Comparison of ENCODE assay signal across 14 cellular contexts in genomic region chr20:41180599-41181333, GRCh38. TPM values are rescaled to one million over a fixed set of nuclear protein-coding genes. Genes with fewer than 3 reads are reported as not detected.
DNase-seq lines count a peak whose midpoint lies in the region; ATAC-seq, FAIRE-seq and TF ChIP-seq lines count a peak whose summit lies in the region.
"Had no signal": no experiment of that assay in that cellular context is flagged by ENCODE, and none has a peak within 500 bp of the region (broad histone marks: within the 10 kb centered on the region; RNA-seq: fewer than 3 reads in every experiment).

No MANE protein-coding gene starts in this region.

- H3K9me3 ChIP-seq in mammary epithelial cell (replicated peaks; ENCODE audit: insufficient read depth, low read length) (no peaks in the 10 kb centered on the region), thoracic aorta (no peaks in the 10 kb centered on the region)

- intact Hi-C loops in MCF 10A (cut with micrococcal nuclease) (no loop called here), mammary epithelial cell (cut with micrococcal nuclease) (no loop called here)

- no peak overlapping the region for H2AFZ ChIP-seq in mammary epithelial cell (ENCODE audit: low read depth, low read length)

- H3K27me3 ChIP-seq in mammary epithelial cell (ENCODE audit: insufficient read depth, low read length): no peaks in the 10 kb centered on the region
- H3K27me3 ChIP-seq in thoracic aorta (replicated peaks; ENCODE audit: insufficient read depth): no peaks in the 10 kb centered on the region
- H3K27me3 ChIP-seq: cardiac muscle cell had no signal

- H3K4me3 ChIP-seq in mammary epithelial cell (replicated peaks in 1 of 3; ENCODE audit: insufficient read depth in 1 of 3, low read depth in 2 of 3, low read length in 3 of 3) (no peak overlapping the region), thoracic aorta (no peak overlapping the region)
- H3K4me3 ChIP-seq: cardiac muscle cell had no signal

- no peak for DNase-seq in MCF 10A (ENCODE audit: unreplicated experiment)
- DNase-seq in mammary epithelial cell: no peak
- DNase-seq in activated T-cell treated with anti-CD3 and anti-CD28 coated beads, Interleukin-2, amount 50 U/mL, for 72 hours: no peak
- peak; percentile 50 for DNase-seq in islet precursor cell
- no peak for DNase-seq in thoracic aorta (ENCODE audit: low spot score)
- no peak for DNase-seq in DMS153 treated with DMSO at 0.1 percent for 48 hours (lab: John Stamatoyannopoulos, UW; ENCODE audit: unreplicated experiment)
- no peak for DNase-seq in urothelium cell line (ENCODE audit: low spot score)
- DNase-seq: erythroblast, NCI-H1930, SHP77 treated with DMSO at 0.1 percent for 48 hours had no signal

- H3K4me3 Mint-ChIP-seq in MCF 10A (ENCODE audit: unreplicated experiment): no peak overlapping the region
- no peak overlapping the region for H3K4me3 Mint-ChIP-seq in activated T-cell treated with anti-CD3 and anti-CD28 coated beads, Interleukin-2, amount 50 U/mL, for 72 hours

- H3K27ac Mint-ChIP-seq in MCF 10A (ENCODE audit: low read depth, unreplicated experiment): peak overlapping the region; percentile 63
- H3K27ac Mint-ChIP-seq in activated T-cell treated with anti-CD3 and anti-CD28 coated beads, Interleukin-2, amount 50 U/mL, for 72 hours: peak overlapping the region; percentile 19

- peaks cover 23% of the 10 kb centered on the region for H3K4me1 Mint-ChIP-seq in MCF 10A (ENCODE audit: insufficient read depth, unreplicated experiment)
- H3K4me1 Mint-ChIP-seq in activated T-cell treated with anti-CD3 and anti-CD28 coated beads, Interleukin-2, amount 50 U/mL, for 72 hours (ENCODE audit: low read depth): peaks cover 10% of the 10 kb centered on the region

- H3K4me2 ChIP-seq in mammary epithelial cell (ENCODE audit: insufficient read depth, low read depth, low read length): no peak overlapping the region
- H3K4me2 ChIP-seq: KMS-11 had no signal

- FAIRE-seq in urothelium cell line (lab: Jason Lieb, UNC): no peak

- WGBS in mammary epithelial cell (ENCODE audit: low coverage, missing lambda C conversion rate): 98% methylated on average over 6 of the region's 6 CpGs

- H3K9ac ChIP-seq in mammary epithelial cell (ENCODE audit: insufficient read depth, low read length): no peak overlapping the region
- H3K9ac ChIP-seq: KMS-11 had no signal

- CTCF ChIA-PET in MCF 10A (lab: Yijun Ruan, JAX) (interaction anchor here (0.7 to 3.8 kb wide), 6 partner anchors 8 to 160 kb away, joined by 3 to 21 read pairs (median 8); partner anchors contain the start of gene LPIN3), mammary epithelial cell (lab: Charles Lee; ENCODE audit: low non-redundant PET) (interaction anchor here (0.6 kb wide), 1 partner anchor 512 kb away, joined by 4 read pairs; no protein-coding TSS in a partner anchor)

- BruUV-seq in MCF 10A (replicated peaks; lab: Mats Ljungman, UMichigan): no TSS peak
- BruUV-seq in mammary epithelial cell (replicated peaks; lab: Mats Ljungman, UMichigan): no TSS peak

- H3K4me1 ChIP-seq in mammary epithelial cell (ENCODE audit: insufficient read depth, low read length) (peaks cover 68% of the 10 kb centered on the region), thoracic aorta (ENCODE audit: control insufficient read depth in 1 of 2, low read depth in 2 of 2) (peaks cover 28 to 52% of the 10 kb centered on the region in 2 donors)

- ATAC-seq in activated T-cell treated with anti-CD3 and anti-CD28 coated beads, Interleukin-2, amount 50 U/mL, for 72 hours (replicated peaks in 1 of 2): no peak
- ATAC-seq in thoracic aorta (ENCODE audit: insufficient number of reproducible peaks, low FRiP score, low read depth) (no peak), GM19351 (IDR thresholded peaks at IDR 0.05; ENCODE audit: unreplicated experiment) (no peak)
- ATAC-seq: left lobe of liver had no signal

- no peak overlapping the region for H3K27ac ChIP-seq in mammary epithelial cell (ENCODE audit: insufficient read depth, low read depth, low read length)
- H3K27ac ChIP-seq in thoracic aorta: peak overlapping the region; percentile 12 to 59
- H3K27ac ChIP-seq: cardiac muscle cell, KMS-11 had no signal

- POLR2A ChIA-PET in MCF 10A (lab: Yijun Ruan, JAX): interaction anchor here (0.6 to 0.9 kb wide), 3 partner anchors 49 to 244 kb away, joined by 3 read pairs; no protein-coding TSS in a partner anchor

- H3K79me2 ChIP-seq in mammary epithelial cell (ENCODE audit: insufficient read depth, low read length): peaks cover 25% of the 10 kb centered on the region

- H4K20me1 ChIP-seq in mammary epithelial cell (ENCODE audit: insufficient read depth, low read length): no peaks in the 10 kb centered on the region

- H3K9me3 Mint-ChIP-seq in MCF 10A (ENCODE audit: unreplicated experiment): no peaks in the 10 kb centered on the region
- no peaks in the 10 kb centered on the region for H3K9me3 Mint-ChIP-seq in activated T-cell treated with anti-CD3 and anti-CD28 coated beads, Interleukin-2, amount 50 U/mL, for 72 hours

- no peaks in the 10 kb centered on the region for H3K27me3 Mint-ChIP-seq in MCF 10A (ENCODE audit: insufficient read depth, unreplicated experiment)
- no peaks in the 10 kb centered on the region for H3K27me3 Mint-ChIP-seq in activated T-cell treated with anti-CD3 and anti-CD28 coated beads, Interleukin-2, amount 50 U/mL, for 72 hours (ENCODE audit: low read depth)

- H3K36me3 ChIP-seq in mammary epithelial cell (ENCODE audit: insufficient read depth, low read length) (peaks cover 3% of the 10 kb centered on the region), thoracic aorta (no peaks in the 10 kb centered on the region)

- peaks cover 10% of the 10 kb centered on the region for H3K36me3 Mint-ChIP-seq in MCF 10A (ENCODE audit: insufficient read depth, unreplicated experiment)
- H3K36me3 Mint-ChIP-seq in activated T-cell treated with anti-CD3 and anti-CD28 coated beads, Interleukin-2, amount 50 U/mL, for 72 hours (ENCODE audit: insufficient read depth in 2 of 2): no peaks in the 10 kb centered on the region

- TF ChIP-seq CTCF in MCF 10A (IDR thresholded peaks at IDR 0.05; ENCODE audit: unreplicated experiment) (no peak), mammary epithelial cell (conservative IDR thresholded peaks at IDR 0.05 in 1 of 2, IDR thresholded peaks at IDR 0.05 in 1 of 2; ENCODE audit: extremely low read depth in 1 of 2, insufficient read depth in 1 of 2, low read depth in 1 of 2, low read length in 2 of 2) (no peak), thoracic aorta (IDR thresholded peaks at IDR 0.05) (no peak)

- dilution Hi-C loops in mammary epithelial cell (cut with HindIII; ENCODE audit: low sequenced_read_pairs): loop anchor here (5.0 kb wide), 1 partner anchor 92 kb away; no protein-coding TSS in a partner anchor

- in situ Hi-C loops in mammary epithelial cell (cut with MboI; ENCODE audit: low sequenced_read_pairs in 2 of 2): no loop called here

RNA-seq across cellular contexts. Expression of gene PLCG1, which starts 43.4 kb away (rescaled TPM):
- total RNA-seq in MCF 10A (2022): 33.2 and 48.1 TPM in 2 replicates
- total RNA-seq in mammary epithelial cell: 10 to 100 TPM; 74.3 to 75.8 TPM
- 34.9 TPM for polyA plus RNA-seq in mammary epithelial cell
- 170 TPM for polyA minus RNA-seq in mammary epithelial cell
- 100 to 1,000 TPM; 177 to 221 TPM for total RNA-seq in activated T-cell treated with anti-CD3 and anti-CD28 coated beads, Interleukin-2, amount 50 U/mL, for 72 hours
- 100 to 1,000 TPM; 185 to 255 TPM for total RNA-seq in thoracic aorta
